Comparison of ENCODE assay signal across 25 cellular contexts in genomic region chr4:1610791-1611500, GRCh38.
"Had no signal": no experiment of that assay in that cellular context is flagged by ENCODE, and none has a peak within 500 bp of the region (broad histone marks: within the 10 kb centered on the region; RNA-seq: fewer than 3 reads in every experiment).

No MANE protein-coding gene starts in this region.

- DNase-seq: activated CD4-positive, alpha-beta T cell treated with anti-CD3 and anti-CD28 coated beads for 1 hour; activated CD8-positive, alpha-beta memory T cell treated with anti-CD3 and anti-CD28 coated beads, Interleukin-2, amount 50 U/mL, for 48 hours; activated naive CD4-positive, alpha-beta T cell; activated T-cell treated with anti-CD3 and anti-CD28 coated beads, Interleukin-2, amount 50 U/mL, for 4 hours; adrenal gland; colonic mucosa; esophagus squamous epithelium; gastrocnemius medialis; head of caudate nucleus; hypothalamus; left colon; naive B cell; occipital lobe; stimulated activated CD4-positive, alpha-beta T cell treated with anti-CD3 and anti-CD28 coated beads, Interleukin-4, amount 100 ng/mL, for 24 hours had no signal

- H3K27me3 Mint-ChIP-seq: activated naive CD8-positive, alpha-beta T cell; central memory CD8-positive, alpha-beta T cell; naive B cell; stimulated activated naive CD8-positive, alpha-beta T cell treated with anti-CD3 and anti-CD28 coated beads, Interleukin-15, Interleukin-2, amounts not matched to agents 100 ng/mL and 50 ng/mL, for 24 hours had no signal

- ATAC-seq: activated T-cell treated with anti-CD3 and anti-CD28 coated beads, Interleukin-2, amount 50 U/mL, for 4 hours; gastrocnemius medialis; left colon had no signal

- H3K36me3 Mint-ChIP-seq: activated naive CD8-positive, alpha-beta T cell had no signal

- H3K27ac Mint-ChIP-seq: activated naive CD8-positive, alpha-beta T cell; activated T-helper 2 cell treated with anti-CD3 and anti-CD28 coated beads, Interferon-gamma antibody, Interleukin-2, Interleukin-4, amounts not matched to agents 10 μg/mL and 5 μg/mL and 100 μg/mL, durations not matched to agents 14 hours and 24 hours and 36 hours; naive B cell; stimulated activated naive CD8-positive, alpha-beta T cell treated with anti-CD3 and anti-CD28 coated beads, Interleukin-15, Interleukin-2, amounts not matched to agents 100 ng/mL and 50 ng/mL, for 24 hours; T-helper 2 cell treated with Interferon-gamma antibody and Interleukin-4, amounts not matched to agents 5 μg/mL and 100 μg/mL, for 36 hours had no signal

- H3K4me3 Mint-ChIP-seq: activated naive CD8-positive, alpha-beta T cell; activated T-cell treated with anti-CD3 and anti-CD28 coated beads, Interleukin-2, amount 50 U/mL, for 4 hours; central memory CD8-positive, alpha-beta T cell; naive B cell; stimulated activated naive CD8-positive, alpha-beta T cell treated with anti-CD3 and anti-CD28 coated beads, Interleukin-15, Interleukin-2, amounts not matched to agents 100 ng/mL and 50 ng/mL, for 24 hours; T-helper 2 cell treated with Interferon-gamma antibody and Interleukin-4, amounts not matched to agents 5 μg/mL and 100 μg/mL, for 36 hours had no signal

- H3K4me1 ChIP-seq: adrenal gland, colonic mucosa, esophagus squamous epithelium, gastrocnemius medialis, tibial nerve, vagina had no signal

- H3K4me3 ChIP-seq: adrenal gland, colonic mucosa, esophagus squamous epithelium, gastrocnemius medialis, lung, tibial nerve, vagina had no signal

- H3K27me3 ChIP-seq: adrenal gland, colonic mucosa, tibial nerve, vagina had no signal

- FAIRE-seq: astrocyte, islet of Langerhans, TTC549 had no signal

- H3K36me3 ChIP-seq: adrenal gland, colonic mucosa, esophagus squamous epithelium, gastrocnemius medialis, tibial nerve, vagina had no signal

- H3K9me3 ChIP-seq: adrenal gland, colonic mucosa, esophagus squamous epithelium, gastrocnemius medialis, tibial nerve, vagina had no signal

- H3K27ac ChIP-seq: adrenal gland, colonic mucosa, esophagus squamous epithelium, gastrocnemius medialis, tibial nerve, vagina had no signal
